In genomic region chr7:105268511-105269392, GRCh38 we compare ENCODE assay signal across 8 cellular contexts.
DNase-seq lines count a peak whose midpoint lies in the region; ATAC-seq and TF ChIP-seq lines count a peak whose summit lies in the region.

No MANE protein-coding gene starts in this region.

- no peaks in the 10 kb centered on the region for H3K27me3 Mint-ChIP-seq in T-helper 1 cell treated with Interleukin-12 subunit alpha and Interleukin-12 subunit beta and Interleukin-4 antibody, amounts not matched to agents 30 μg/mL and 1 μg/mL, for 36 hours (ENCODE audit: low read depth)
- H3K27me3 Mint-ChIP-seq in naive B cell: no peaks in the 10 kb centered on the region

- H3K4me3 Mint-ChIP-seq in T-helper 1 cell treated with Interleukin-12 subunit alpha and Interleukin-12 subunit beta and Interleukin-4 antibody, amounts not matched to agents 30 μg/mL and 1 μg/mL, for 36 hours: peak overlapping the region; percentile 73
- peak overlapping the region; percentile 67 to 95 (median 82) for H3K4me3 Mint-ChIP-seq in naive B cell

- H3K4me1 Mint-ChIP-seq in T-helper 1 cell treated with Interleukin-12 subunit alpha and Interleukin-12 subunit beta and Interleukin-4 antibody, amounts not matched to agents 30 μg/mL and 1 μg/mL, for 36 hours (ENCODE audit: low read depth): peaks cover 33% of the 10 kb centered on the region
- peaks cover 49 to 80% (median 55%) of the 10 kb centered on the region in 3 donors for H3K4me1 Mint-ChIP-seq in naive B cell

- no peaks in the 10 kb centered on the region for H3K9me3 Mint-ChIP-seq in T-helper 1 cell treated with Interleukin-12 subunit alpha and Interleukin-12 subunit beta and Interleukin-4 antibody, amounts not matched to agents 30 μg/mL and 1 μg/mL, for 36 hours
- H3K9me3 Mint-ChIP-seq in naive B cell: no peaks in the 10 kb centered on the region

- peaks cover 5% of the 10 kb centered on the region for H3K36me3 Mint-ChIP-seq in T-helper 1 cell treated with Interleukin-12 subunit alpha and Interleukin-12 subunit beta and Interleukin-4 antibody, amounts not matched to agents 30 μg/mL and 1 μg/mL, for 36 hours (ENCODE audit: low read depth)
- no peaks in the 10 kb centered on the region for H3K36me3 Mint-ChIP-seq in naive B cell

- TF ChIP-seq CTCF in LNCaP clone FGC (IDR thresholded peaks at IDR 0.05; ENCODE audit: control insufficient read depth, extremely low read depth, insufficient read depth): no peak

- DNase-seq in NOMO-1 (lab: John Stamatoyannopoulos, UW; ENCODE audit: unreplicated experiment in 2 of 2) (peak; percentile 4 to 36), NOMO-1 treated with dmso at 0.1 percent for 144 hours (lab: John Stamatoyannopoulos, UW; ENCODE audit: unreplicated experiment) (no peak), LNCaP clone FGC (ENCODE audit: low read depth) (peak; percentile 43), erythroblast (lab: John Stamatoyannopoulos, UW) (peak; percentile 29 to 47), naive B cell (peak; percentile 28), NCI-H128 (lab: John Stamatoyannopoulos, UW; ENCODE audit: unreplicated experiment) (no peak)

- TF ChIP-seq POLR2A in erythroblast (IDR thresholded peaks at IDR 0.05; ENCODE audit: low read length): peak; percentile 57

- H3K4me3 ChIP-seq in LNCaP clone FGC (ENCODE audit: low read depth, low read length): peak overlapping the region; percentile 45

- ATAC-seq in GM21737 (IDR thresholded peaks at IDR 0.05; ENCODE audit: unreplicated experiment) (peak; percentile 74), naive B cell (ENCODE audit: low read depth in 2 of 2) (peak; percentile 80 to 86)

- peak overlapping the region; percentile 43 for H3K27ac Mint-ChIP-seq in T-helper 1 cell treated with Interleukin-12 subunit alpha and Interleukin-12 subunit beta and Interleukin-4 antibody, amounts not matched to agents 30 μg/mL and 1 μg/mL, for 36 hours
- H3K27ac Mint-ChIP-seq in naive B cell: peak overlapping the region; percentile 35 to 91 (median 66)

Comparison
In these comparisons a context has a peak if more than half of its experiments do, and no peak if none do; other contexts are left out.
1. DNase-seq: peak in NOMO-1 (2 of 2), LNCaP clone FGC (single experiment), erythroblast (2 of 2) and naive B cell (single experiment); none in NOMO-1 treated with dmso at 0.1 percent for 144 hours (single experiment) and NCI-H128 (single experiment).